In genomic region chr6:91645811-91646210, GRCh38 we compare ENCODE assay signal across 36 cellular contexts.
"Had no signal": no experiment of that assay in that cellular context is flagged by ENCODE, and none has a peak within 500 bp of the region (broad histone marks: within the 10 kb centered on the region; RNA-seq: fewer than 3 reads in every experiment).

No MANE protein-coding gene starts in this region.

- H3K36me3 ChIP-seq: MG63 had no signal

- DNase-seq: Karpas-422, Kasumi-1, MG63, MM.1S, MV-4-11, NCI-H1048, NCI-H1092, NCI-H1092 treated with DMSO at 0.1 percent for 48 hours, NCI-H1105, NCI-H1105 treated with DMSO at 0.1 percent for 48 hours, NCI-H1417, NCI-H1436, NCI-H1436 treated with DMSO at 0.1 percent for 48 hours, NCI-H146, NCI-H1694, NCI-H1694 treated with DMSO at 0.1 percent for 48 hours, NCI-H187, NCI-H187 treated with DMSO at 0.1 percent for 48 hours, NCI-H1930, NCI-H2029, NCI-H2029 treated with DMSO at 0.1 percent for 48 hours, NCI-H2081, NCI-H2081 treated with DMSO at 0.1 percent for 48 hours, NCI-H2107, NCI-H2171, NCI-H2171 treated with DMSO at 0.1 percent for 48 hours, NCI-H2227 treated with DMSO at 0.1 percent for 48 hours, NCI-H226, NCI-H345, NCI-H446, NCI-H446 treated with DMSO at 0.1 percent for 48 hours, NCI-H510A, NCI-H510A treated with DMSO at 0.1 percent for 48 hours, NCI-H524, NCI-H524 treated with DMSO at 0.1 percent for 48 hours, NCI-H526 had no signal

- H3K9me3 ChIP-seq: MG63 had no signal

- H3K4me3 ChIP-seq: MG63 had no signal

- H3K27me3 ChIP-seq: MG63 had no signal
